8 cellular contexts compared by ENCODE assay signal in genomic region chr12:67647547-67648305, GRCh38. TPM values are rescaled to one million over a fixed set of nuclear protein-coding genes. Genes with fewer than 3 reads are reported as not detected.
A peak's percentile ranks its signal among the peaks of the same experiment; 100 is the strongest.
DNase-seq lines count a peak whose midpoint lies in the region; ATAC-seq and TF ChIP-seq lines count a peak whose summit lies in the region.

No MANE protein-coding gene starts in this region.

- H3K4me3 ChIP-seq in H7 (ENCODE audit: insufficient read depth, low read depth, low read length) (peak overlapping the region; percentile 82), body of pancreas (peak overlapping the region; percentile 54 to 77), hepatocyte (peak overlapping the region; percentile 90)

- TF ChIP-seq CTCF in body of pancreas (IDR thresholded peaks at IDR 0.05) (peak in 6 of 7 experiments; percentile 13 to 79 (median 54)), hepatocyte (IDR thresholded peaks at IDR 0.05; ENCODE audit: poor library complexity) (peak; percentile 33), progenitor cell of endocrine pancreas (IDR thresholded peaks at IDR 0.05; ENCODE audit: unreplicated experiment) (peak; percentile 41)

- peaks cover 3% of the 10 kb centered on the region for H3K27me3 Mint-ChIP-seq in progenitor cell of endocrine pancreas

- DNase-seq in DMS114 treated with DMSO at 0.1 percent for 48 hours (lab: John Stamatoyannopoulos, UW; ENCODE audit: unreplicated experiment), result peak; percentile 68
- peak; percentile 79 for DNase-seq in H7
- DNase-seq in NCI-H1436 (lab: John Stamatoyannopoulos, UW), result peak; percentile 65
- DNase-seq in SW 1271 (lab: John Stamatoyannopoulos, UW), result peak; percentile 46 to 89
- DNase-seq in body of pancreas, result peak; percentile 77 to 86 (median 82)
- peak; percentile 92 for DNase-seq in hepatocyte (ENCODE audit: low spot score)
- peak; percentile 54 for DNase-seq in progenitor cell of endocrine pancreas (ENCODE audit: low spot score, unreplicated experiment)

- intact Hi-C loops in body of pancreas (cut with DNase I), result no loop called here

- H3K9me2 ChIP-seq in hepatocyte (replicated peaks; ENCODE audit: insufficient read depth), result no peaks in the 10 kb centered on the region

- H4K20me1 ChIP-seq in hepatocyte (ENCODE audit: insufficient read depth, poor library complexity, severe bottlenecking), result peaks cover 25% of the 10 kb centered on the region

- no peaks in the 10 kb centered on the region for H3K9me3 Mint-ChIP-seq in progenitor cell of endocrine pancreas (ENCODE audit: low read depth)

- H3K79me2 ChIP-seq in hepatocyte, result peaks cover 36% of the 10 kb centered on the region

- H3K27me3 ChIP-seq in H7 (ENCODE audit: control insufficient read depth, insufficient read depth, low read length) (no peaks in the 10 kb centered on the region), body of pancreas (no peaks in the 10 kb centered on the region), hepatocyte (no peaks in the 10 kb centered on the region)

- H3K4me3 Mint-ChIP-seq in progenitor cell of endocrine pancreas (ENCODE audit: low read depth), result peak overlapping the region; percentile 97

- peak in 2 of 3 donors; percentile 69 to 75 for TF ChIP-seq POLR2A in body of pancreas (IDR thresholded peaks at IDR 0.05)

- peak overlapping the region; percentile 89 for H3K4me2 ChIP-seq in hepatocyte

- peak overlapping the region; percentile 98 for H3K27ac Mint-ChIP-seq in progenitor cell of endocrine pancreas

- H3K36me3 ChIP-seq in H7 (replicated peaks; ENCODE audit: control insufficient read depth, insufficient read depth, low read length) (no peaks in the 10 kb centered on the region), body of pancreas (replicated peaks in 1 of 2; ENCODE audit: insufficient read depth in 1 of 2, low read depth in 2 of 2) (no peaks in the 10 kb centered on the region), hepatocyte (replicated peaks; ENCODE audit: insufficient read depth, low read depth) (no peaks in the 10 kb centered on the region)

- peaks cover 6% of the 10 kb centered on the region for H3K36me3 Mint-ChIP-seq in progenitor cell of endocrine pancreas (ENCODE audit: insufficient read depth)

- peak overlapping the region; percentile 88 for H2AFZ ChIP-seq in hepatocyte

- ATAC-seq in body of pancreas (peak; percentile 75), HG03457 (IDR thresholded peaks at IDR 0.05; ENCODE audit: unreplicated experiment) (no peak)

- H3K4me1 ChIP-seq in body of pancreas (peaks cover 22% of the 10 kb centered on the region), hepatocyte (ENCODE audit: insufficient read depth) (peaks cover 5% of the 10 kb centered on the region)

- H3K9me3 ChIP-seq in body of pancreas (no peaks in the 10 kb centered on the region), hepatocyte (ENCODE audit: low read depth) (no peaks in the 10 kb centered on the region)

- peaks cover 27% of the 10 kb centered on the region for H3K4me1 Mint-ChIP-seq in progenitor cell of endocrine pancreas (ENCODE audit: low read depth)

- H3K27ac ChIP-seq in body of pancreas (peak overlapping the region; percentile 83 to 99 (median 96)), hepatocyte (peak overlapping the region; percentile 98)

- 3 to 4% methylated on average over 33 to 36 of the region's 36 CpGs for WGBS in body of pancreas, 2 donors
- WGBS in hepatocyte (ENCODE audit: low lambda C conversion rate, missing lambda C conversion rate), result 8% methylated on average over 36 of the region's 36 CpGs

RNA-seq across cellular contexts. Expression of gene DYRK2, which starts 0.8 kb away (rescaled TPM):
- total RNA-seq in H7 (2014; rRNA removed; shearing (Covaris generic)), result 32.3 and 32.4 TPM in 2 replicates
- total RNA-seq in body of pancreas (10 to 100 TPM; 15.6 to 19.8 TPM), hepatocyte (39.2 and 39.9 TPM in 2 replicates), progenitor cell of endocrine pancreas (45.0 and 48.1 TPM in 2 replicates)
- polyA plus RNA-seq in hepatocyte, result 18.4 and 20.1 TPM in 2 replicates
